8 cellular contexts compared by ENCODE assay signal in the genomic region with DNA sequence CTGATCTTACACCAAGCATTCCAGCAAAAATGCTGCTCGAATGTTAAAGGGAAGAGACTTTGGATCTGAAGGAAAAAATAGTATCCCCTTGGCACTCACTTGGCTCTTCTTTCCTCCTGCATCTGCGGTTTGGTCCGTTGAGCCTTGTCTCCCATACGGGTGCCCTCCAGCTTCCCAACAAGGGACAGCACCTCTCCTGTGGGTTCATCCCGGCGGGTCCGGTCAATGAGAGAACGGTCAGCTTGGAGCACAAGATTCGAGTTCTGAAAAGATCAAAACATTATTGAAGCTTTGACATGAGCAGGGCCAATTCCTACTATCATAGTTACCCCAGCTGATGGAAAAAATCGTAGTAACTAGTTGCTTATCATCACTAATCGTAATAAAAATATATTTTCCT. TPM values are rescaled to one million over a fixed set of nuclear protein-coding genes. Genes with fewer than 3 reads are reported as not detected.
DNase-seq lines count a peak whose midpoint lies in the region; ATAC-seq and TF ChIP-seq lines count a peak whose summit lies in the region.

No MANE protein-coding gene starts in this region.

- H3K27me3 ChIP-seq in BJ (ENCODE audit: control insufficient read depth, insufficient read depth, low read length): no peaks in the 10 kb centered on the region
- H3K27me3 ChIP-seq in MG63: no peaks in the 10 kb centered on the region
- H3K27me3 ChIP-seq in dorsolateral prefrontal cortex: no peaks in the 10 kb centered on the region

- no peak for ATAC-seq in HG02623 (IDR thresholded peaks at IDR 0.05; ENCODE audit: unreplicated experiment)

- H3K36me3 ChIP-seq in BJ (ENCODE audit: control insufficient read depth, insufficient read depth, low read length): peaks cover 9% of the 10 kb centered on the region
- peaks cover 48% of the 10 kb centered on the region for H3K36me3 ChIP-seq in MG63

- POLR2A ChIA-PET in BJ (lab: Charles Lee): interaction anchor here (0.6 kb wide), 1 partner anchor 505 kb away, joined by 7 read pairs; no protein-coding TSS in a partner anchor

- DNase-seq in BJ (ENCODE audit: low read depth) (no peak), MG63 (no peak), dorsolateral prefrontal cortex (no peak), DMS114 treated with DMSO at 0.1 percent for 48 hours (lab: John Stamatoyannopoulos, UW; ENCODE audit: unreplicated experiment) (no peak), occipital lobe (lab: John Stamatoyannopoulos, UW) (no peak)
- DNase-seq in stimulated activated CD4-positive, alpha-beta T cell treated with anti-CD3 and anti-CD28 coated beads, Interleukin-1b, Interleukin-23, amount 100 ng/mL, for 48 hours: no peak

- H3K4me3 ChIP-seq in BJ (ENCODE audit: low read depth, low read length) (peak overlapping the region; percentile 86), MG63 (peak overlapping the region; percentile 90), dorsolateral prefrontal cortex (peak overlapping the region; percentile 63 to 100 (median 86))

- peak overlapping the region; percentile 97 to 99 (median 99) for H3K27ac Mint-ChIP-seq in nephron

- no peaks in the 10 kb centered on the region for H3K9me3 ChIP-seq in MG63

- H3K27me3 Mint-ChIP-seq in nephron (ENCODE audit: low read depth): no peaks in the 10 kb centered on the region

- H3K9me3 Mint-ChIP-seq in nephron: no peaks in the 10 kb centered on the region

- intact Hi-C loops in dorsolateral prefrontal cortex (cut with DNase I): loop anchor here (1.0 to 5.0 kb wide), 5 partner anchors 31 to 203 kb away; partner anchors contain the start of genes CIAO1 (in 2 of the 2), NCAPH (in 1 of the 2), NEURL3 (in 1 of the 2) and TMEM127 (in 1 of the 2)

- CTCF ChIA-PET in BJ (lab: Yijun Ruan, JAX): interaction anchor here (1.5 to 1.7 kb wide), 2 partner anchors 102 to 166 kb away, joined by 3 to 5 read pairs; partner anchors contain the start of gene ASTL

- peak overlapping the region; percentile 100 for H3K4me3 Mint-ChIP-seq in nephron

- TF ChIP-seq CTCF in BJ (IDR thresholded peaks at IDR 0.05; ENCODE audit: insufficient read depth, low read depth, low read length) (no peak), dorsolateral prefrontal cortex (IDR thresholded peaks at IDR 0.05 in 54 of 56, conservative IDR thresholded peaks at IDR 0.05 in 2 of 56; ENCODE audit: low read depth in 1 of 56, partially characterized antibody in 56 of 56) (no peak), nephron (IDR thresholded peaks at IDR 0.05; ENCODE audit: unreplicated experiment in 3 of 3) (no peak)

- H3K36me3 Mint-ChIP-seq in nephron (ENCODE audit: low read depth): peaks cover 46% of the 10 kb centered on the region

- H3K4me1 Mint-ChIP-seq in nephron: peaks cover 39% of the 10 kb centered on the region

- peak overlapping the region in 14 of 59 donors; percentile 67 to 94 (median 81) for H3K27ac ChIP-seq in dorsolateral prefrontal cortex

RNA-seq across cellular contexts. Expression of gene SNRNP200, which starts 0.7 kb away (rescaled TPM):
- polyA plus RNA-seq in BJ (2011; rRNA removed): 83.2 and 111 TPM in 2 replicates
- 175 and 201 TPM in 2 replicates for polyA minus RNA-seq in BJ (2011; rRNA and poly(A)+ RNA removed)
- total RNA-seq in MG63 (2014; rRNA removed; shearing (Covaris generic); ENCODE audit: low replicate concordance): 56.6 and 56.9 TPM in 2 replicates
- total RNA-seq in dorsolateral prefrontal cortex (100 to 1,000 TPM in 18 of 120 experiments, 10 to 100 TPM in 102; 76.1 to 117 (median 91.0) TPM), occipital lobe (40.4 TPM)

RNA-seq across cellular contexts. Expression of gene ITPRIPL1, which starts 20.5 kb away (rescaled TPM):
- polyA plus RNA-seq in BJ (2011; rRNA removed): 0.52 and 0.59 TPM in 2 replicates
- 0.71 and 0.72 TPM in 2 replicates for polyA minus RNA-seq in BJ (2011; rRNA and poly(A)+ RNA removed)
- 4.7 TPM in 2 replicates for total RNA-seq in MG63 (2014; rRNA removed; shearing (Covaris generic); ENCODE audit: low replicate concordance)
- 1 to 10 TPM in 111 of 120 experiments, under 1 TPM in 9; 0.54 to 6.2 (median 1.9) TPM for total RNA-seq in dorsolateral prefrontal cortex
- total RNA-seq in occipital lobe: 7.5 TPM

RNA-seq across cellular contexts. Expression of gene NCAPH, which starts 31.0 kb away (rescaled TPM):
- polyA plus RNA-seq in BJ (2011; rRNA removed): 13.7 and 16.9 TPM in 2 replicates
- 12.8 and 18.1 TPM in 2 replicates for polyA minus RNA-seq in BJ (2011; rRNA and poly(A)+ RNA removed)
- total RNA-seq in MG63 (2014; rRNA removed; shearing (Covaris generic); ENCODE audit: low replicate concordance): 31.5 and 34.2 TPM in 2 replicates
- total RNA-seq in dorsolateral prefrontal cortex: 1 to 10 TPM in 57 of 120 experiments, under 1 TPM in 55, not detected in 8; 0.19 to 3.2 (median 1.0) TPM
- 2.3 TPM for total RNA-seq in occipital lobe

RNA-seq across cellular contexts. Expression of gene CIAO1, which starts 38.6 kb away (rescaled TPM):
- 76.5 and 90.0 TPM in 2 replicates for polyA plus RNA-seq in BJ (2011; rRNA removed)
- 45.8 and 77.7 TPM in 2 replicates for polyA minus RNA-seq in BJ (2011; rRNA and poly(A)+ RNA removed)
- 76.2 and 103 TPM in 2 replicates for total RNA-seq in MG63 (2014; rRNA removed; shearing (Covaris generic); ENCODE audit: low replicate concordance)
- 100 to 1,000 TPM in 47 of 120 experiments, 10 to 100 TPM in 73; 71.3 to 116 (median 96.1) TPM for total RNA-seq in dorsolateral prefrontal cortex
- total RNA-seq in occipital lobe: 80.3 TPM

RNA-seq across cellular contexts. Expression of gene TMEM127, which starts 38.8 kb away (rescaled TPM):
- 56.2 and 115 TPM in 2 replicates for polyA plus RNA-seq in BJ (2011; rRNA removed)
- polyA minus RNA-seq in BJ (2011; rRNA and poly(A)+ RNA removed): 46.3 and 63.4 TPM in 2 replicates
- total RNA-seq in MG63 (2014; rRNA removed; shearing (Covaris generic); ENCODE audit: low replicate concordance): 3.7 and 7.3 TPM in 2 replicates
- 10 to 100 TPM; 33.5 to 77.9 (median 59.2) TPM for total RNA-seq in dorsolateral prefrontal cortex
- 19.7 TPM for total RNA-seq in occipital lobe
